In genomic region chr6:75934643-75935472, GRCh38 we compare ENCODE assay signal across 8 cellular contexts.
A peak's percentile ranks its signal among the peaks of the same experiment; 100 is the strongest.
DNase-seq lines count a peak whose midpoint lies in the region; TF ChIP-seq lines count a peak whose summit lies in the region.

No MANE protein-coding gene starts in this region.

- no peak overlapping the region for H3K4me3 Mint-ChIP-seq in activated naive CD4-positive, alpha-beta T cell treated with anti-CD3 and anti-CD28 coated beads, Interleukin-2, amount 10 ng/mL, durations not matched to agents 7 days and 5 days
- peak overlapping the region; percentile 70 to 76 for H3K4me3 Mint-ChIP-seq in H9

- H3K4me2 ChIP-seq in H9 (ENCODE audit: insufficient read depth, insufficient read length, low read length) (peak overlapping the region; percentile 74), skeletal muscle satellite cell (ENCODE audit: low read length) (peak overlapping the region; percentile 93)

- H3K79me2 ChIP-seq in H9 (ENCODE audit: insufficient read depth, low read length) = no peaks in the 10 kb centered on the region

- H3K36me3 Mint-ChIP-seq in activated naive CD4-positive, alpha-beta T cell treated with anti-CD3 and anti-CD28 coated beads, Interleukin-2, amount 10 ng/mL, durations not matched to agents 7 days and 5 days = no peaks in the 10 kb centered on the region
- no peaks in the 10 kb centered on the region for H3K36me3 Mint-ChIP-seq in H9 (ENCODE audit: insufficient read depth in 1 of 3, low read depth in 3 of 3)

- in situ Hi-C loops in T47D (cut with HindIII; ENCODE audit: low pct_unique_long_range_greater_than_20kb, low sequenced_read_pairs) = no loop called here

- no peak overlapping the region for H2BK5ac ChIP-seq in H9 (ENCODE audit: insufficient read length, low read length)

- H3K27ac ChIP-seq in H9 (ENCODE audit: insufficient read length, low read depth, low read length) = no peak overlapping the region

- H3K79me1 ChIP-seq in H9 (ENCODE audit: insufficient read depth, low read depth, low read length, poor library complexity, severe bottlenecking) = no peaks in the 10 kb centered on the region

- H3K14ac ChIP-seq in H9 (ENCODE audit: insufficient read depth, low read length) = no peak overlapping the region

- H4K8ac ChIP-seq in H9 (replicated peaks; ENCODE audit: insufficient read length, low read depth, low read length) = no peak overlapping the region

- CTCF ChIA-PET in activated naive CD4-positive, alpha-beta T cell treated with anti-CD3 and anti-CD28 coated beads, Interleukin-2, amount 10 ng/mL, durations not matched to agents 7 days and 5 days (lab: Charles Lee) = interaction anchor here (0.9 to 2.5 kb wide), 6 partner anchors 9 to 1522 kb away, joined by 3 to 7 read pairs (median 4); no protein-coding TSS in a partner anchor

- peak; percentile 89 for TF ChIP-seq CTCF in H9 (conservative IDR thresholded peaks at IDR 0.05)

- H4K91ac ChIP-seq in H9 (ENCODE audit: insufficient read length, low read depth, low read length) = no peak overlapping the region

- H3T11ph ChIP-seq in H9 (ENCODE audit: low read length) = no peak overlapping the region

- H3K27me3 Mint-ChIP-seq in activated naive CD4-positive, alpha-beta T cell treated with anti-CD3 and anti-CD28 coated beads, Interleukin-2, amount 10 ng/mL, durations not matched to agents 7 days and 5 days = peaks cover 19% of the 10 kb centered on the region
- H3K27me3 Mint-ChIP-seq in H9 (ENCODE audit: low read depth) = peaks cover 46% of the 10 kb centered on the region

- H3K9ac ChIP-seq in H9 (ENCODE audit: extremely low read depth, insufficient read length, low read length) (no peak overlapping the region), skeletal muscle satellite cell (ENCODE audit: low read depth, low read length) (peak overlapping the region; percentile 50)

- H3K9me3 Mint-ChIP-seq in activated naive CD4-positive, alpha-beta T cell treated with anti-CD3 and anti-CD28 coated beads, Interleukin-2, amount 10 ng/mL, durations not matched to agents 7 days and 5 days = no peaks in the 10 kb centered on the region
- H3K9me3 Mint-ChIP-seq in H9 = peaks cover 0 to 5% of the 10 kb centered on the region in 2 experiments; a peak in 1 of 5 replicates

- H3K36me3 ChIP-seq in skeletal muscle satellite cell (ENCODE audit: insufficient read depth, low read length) = no peaks in the 10 kb centered on the region

- no peak overlapping the region for H3K23ac ChIP-seq in H9 (ENCODE audit: insufficient read length, low read depth, low read length)

- H3K27ac Mint-ChIP-seq in activated naive CD4-positive, alpha-beta T cell treated with anti-CD3 and anti-CD28 coated beads, Interleukin-2, amount 10 ng/mL, durations not matched to agents 7 days and 5 days = no peak overlapping the region
- 0 out of 7 replicates have a peak overlapping the region, but pooled peaks of 1 of the 3 experiments have one; percentile 34 for H3K27ac Mint-ChIP-seq in H9

- H4K5ac ChIP-seq in H9 (ENCODE audit: insufficient read length, low read depth, low read length) = no peak overlapping the region

- no peak overlapping the region for H3K4ac ChIP-seq in H9 (ENCODE audit: low read depth, low read length)

- H2BK15ac ChIP-seq in H9 (ENCODE audit: low read depth, low read length) = no peak overlapping the region

- H3K27me3 ChIP-seq in H9 (ENCODE audit: insufficient read depth, low read length) (peaks cover 5% of the 10 kb centered on the region; the same call in 1 of the 2 replicates), skeletal muscle satellite cell (ENCODE audit: control insufficient read depth, insufficient read depth, low read length) (no peaks in the 10 kb centered on the region)

- WGBS in H9 (ENCODE audit: extremely low coverage, insufficient read length, low lambda C conversion rate) = no CpG with 5 or more reads among the region's 32 CpGs

- no peaks in the 10 kb centered on the region for H4K20me1 ChIP-seq in H9 (ENCODE audit: control insufficient read depth, insufficient read depth, insufficient read length)

- H2BK20ac ChIP-seq in H9 (ENCODE audit: low read depth, low read length, poor library complexity, severe bottlenecking) = no peak overlapping the region

- no peak overlapping the region for H3K56ac ChIP-seq in H9 (ENCODE audit: insufficient read length, low read depth, low read length)

- peak overlapping the region; percentile 66 for H3K4me3 ChIP-seq in skeletal muscle satellite cell (ENCODE audit: low read length)

- no peak overlapping the region for H2BK120ac ChIP-seq in H9 (ENCODE audit: low read depth, low read length, poor library complexity, severe bottlenecking)

- H3K4me1 ChIP-seq in H9 (ENCODE audit: insufficient read depth, low read length) (peaks cover 2% of the 10 kb centered on the region; the same call in 1 of the 2 replicates), skeletal muscle satellite cell (ENCODE audit: control insufficient read depth, insufficient read depth, low read length) (peaks cover 3% of the 10 kb centered on the region)

- peak; percentile 34 for DNase-seq in activated naive CD4-positive, alpha-beta T cell treated with anti-CD3 and anti-CD28 coated beads, Interleukin-2, amount 10 ng/mL, durations not matched to agents 7 days and 5 days
- DNase-seq in activated naive CD4-positive, alpha-beta T cell (lab: John Stamatoyannopoulos, UW) = no peak
- DNase-seq in H9 = peak; percentile 67
- DNase-seq in LHCN-M2 (ENCODE audit: low read depth) = peak; percentile 78
- DNase-seq in RPMI7951 (ENCODE audit: low read depth) = peak; percentile 79
- peak; percentile 64 to 79 for DNase-seq in T47D (ENCODE audit: low read depth in 1 of 2, low spot score in 1 of 2)
- DNase-seq in iPS-NIHi11 (ENCODE audit: low spot score) = peak; percentile 80

- H2BK12ac ChIP-seq in H9 (ENCODE audit: insufficient read length, low read depth, low read length) = no peak overlapping the region

- peaks cover 5% of the 10 kb centered on the region for H3K23me2 ChIP-seq in H9 (ENCODE audit: insufficient read length, low read depth, low read length, poor library complexity, severe bottlenecking)

- no peak overlapping the region for H2AK5ac ChIP-seq in H9 (ENCODE audit: insufficient read length, low read length)

- no peak overlapping the region for H3K18ac ChIP-seq in H9 (ENCODE audit: insufficient read length, low read depth, low read length)

- H2AFZ ChIP-seq in H9 (ENCODE audit: low read length) = no peak overlapping the region

- H3K4me1 Mint-ChIP-seq in activated naive CD4-positive, alpha-beta T cell treated with anti-CD3 and anti-CD28 coated beads, Interleukin-2, amount 10 ng/mL, durations not matched to agents 7 days and 5 days = peaks cover 4% of the 10 kb centered on the region
- H3K4me1 Mint-ChIP-seq in H9 = peaks cover 22% of the 10 kb centered on the region in 2 experiments

- H3K9me3 ChIP-seq in H9 (ENCODE audit: control insufficient read depth, low read depth, low read length) (no peaks in the 10 kb centered on the region), skeletal muscle satellite cell (replicated peaks; ENCODE audit: low read length) (no peaks in the 10 kb centered on the region)

Comparison
In these comparisons a context has a peak if more than half of its experiments do, and no peak if none do; other contexts are left out.
1. DNase-seq: peak in activated naive CD4-positive, alpha-beta T cell treated with anti-CD3 and anti-CD28 coated beads, Interleukin-2, amount 10 ng/mL, durations not matched to agents 7 days and 5 days (single experiment), H9 (single experiment), LHCN-M2 (single experiment), RPMI7951 (single experiment), T47D (2 of 2) and iPS-NIHi11 (single experiment); none in activated naive CD4-positive, alpha-beta T cell (0 of 4).